Comparison of ENCODE assay signal across 2 cellular contexts in genomic region chr3:153145454-153145853, GRCh38.
TF ChIP-seq lines count a peak whose summit lies in the region.

No MANE protein-coding gene starts in this region.

TF ChIP-seq in A549, 52 proteins besides CTCF, POLR2A, EP300 and RAD21:
- TF ChIP-seq HOXB13 (CRISPR knock-in tag; IDR thresholded peaks at IDR 0.05; ENCODE audit: low read depth), result no peak
- TF ChIP-seq JUNB (IDR thresholded peaks at IDR 0.05), result no peak
- TF ChIP-seq REST (IDR thresholded peaks at IDR 0.05), result no peak
- no peak for TF ChIP-seq KDM1A (IDR thresholded peaks at IDR 0.05; ENCODE audit: low read depth)
- TF ChIP-seq, protein P1, sequence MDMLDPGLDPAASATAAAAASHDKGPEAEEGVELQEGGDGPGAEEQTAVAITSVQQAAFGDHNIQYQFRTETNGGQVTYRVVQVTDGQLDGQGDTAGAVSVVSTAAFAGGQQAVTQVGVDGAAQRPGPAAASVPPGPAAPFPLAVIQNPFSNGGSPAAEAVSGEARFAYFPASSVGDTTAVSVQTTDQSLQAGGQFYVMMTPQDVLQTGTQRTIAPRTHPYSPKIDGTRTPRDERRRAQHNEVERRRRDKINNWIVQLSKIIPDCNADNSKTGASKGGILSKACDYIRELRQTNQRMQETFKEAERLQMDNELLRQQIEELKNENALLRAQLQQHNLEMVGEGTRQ (IDR thresholded peaks at IDR 0.05), result no peak
- no peak for TF ChIP-seq RFX5 (IDR thresholded peaks at IDR 0.05)
- TF ChIP-seq NFE2L2 (conservative IDR thresholded peaks at IDR 0.05; ENCODE audit: low read length), result no peak
TF ChIP-seq in A549: peak in this region for 0.

TF ChIP-seq in IMR-90, 13 proteins besides CTCF, POLR2A, EP300 and RAD21:
- no peak for TF ChIP-seq BHLHE40 (IDR thresholded peaks at IDR 0.05; ENCODE audit: low read depth, low read length)
- TF ChIP-seq NFE2L2 (IDR thresholded peaks at IDR 0.05; ENCODE audit: low read depth, low read length), result no peak
- no peak for TF ChIP-seq RCOR1 (IDR thresholded peaks at IDR 0.05; ENCODE audit: insufficient replicate concordance, low read length)
- TF ChIP-seq RFX5 (IDR thresholded peaks at IDR 0.05; ENCODE audit: low read depth, low read length), result no peak
- TF ChIP-seq FOS (IDR thresholded peaks at IDR 0.05; ENCODE audit: low read depth, low read length), result no peak
- no peak for TF ChIP-seq ELK1 (IDR thresholded peaks at IDR 0.05; ENCODE audit: borderline replicate concordance, low read depth, low read length)
- no peak for TF ChIP-seq CEBPB (IDR thresholded peaks at IDR 0.05; ENCODE audit: low read depth, low read length)
- no peak for TF ChIP-seq MAZ (IDR thresholded peaks at IDR 0.05; ENCODE audit: borderline replicate concordance, low read depth, low read length)
- TF ChIP-seq CHD1 (IDR thresholded peaks at IDR 0.05; ENCODE audit: low read depth, low read length), result no peak
- TF ChIP-seq MXI1 (IDR thresholded peaks at IDR 0.05; ENCODE audit: borderline replicate concordance, low read depth, low read length), result no peak
